In genomic region chr5:9337908-9338307, GRCh38 we compare ENCODE assay signal across 11 cellular contexts.
DNase-seq lines count a peak whose midpoint lies in the region; ATAC-seq and TF ChIP-seq lines count a peak whose summit lies in the region.
"Had no signal": no experiment of that assay in that cellular context is flagged by ENCODE, and none has a peak within 500 bp of the region (broad histone marks: within the 10 kb centered on the region; RNA-seq: fewer than 3 reads in every experiment).

No MANE protein-coding gene starts in this region.

- H3K4me3 Mint-ChIP-seq in CD8-positive, alpha-beta T cell, result no peak overlapping the region

- peak; percentile 90 for DNase-seq in EL
- DNase-seq in SK-MEL-5 (ENCODE audit: low read depth, low spot score), result peak; percentile 43
- peak; percentile 85 for DNase-seq in fibroblast of mammary gland (ENCODE audit: low read depth)
- DNase-seq in pulmonary artery endothelial cell (ENCODE audit: low read depth, low spot score), result peak; percentile 3
- no peak for DNase-seq in SIG-M5 (lab: John Stamatoyannopoulos, UW)
- DNase-seq in CD8-positive, alpha-beta T cell, result no peak
- DNase-seq: activated CD4-positive, CD25-positive, alpha-beta regulatory T cell; activated T-cell treated with anti-CD3 and anti-CD28 coated beads for 4 hours; NCI-H1048 had no signal

- no peaks in the 10 kb centered on the region for H3K36me3 ChIP-seq in CD8-positive, alpha-beta T cell (ENCODE audit: insufficient read depth, low read length)
- H3K36me3 ChIP-seq in gastroesophageal sphincter, result no peaks in the 10 kb centered on the region

- TF ChIP-seq POLR2A in gastroesophageal sphincter (IDR thresholded peaks at IDR 0.05), result no peak

- H3K4me3 ChIP-seq in fibroblast of mammary gland (ENCODE audit: control insufficient read depth, low read depth, low read length) (no peak overlapping the region), gastroesophageal sphincter (no peak overlapping the region)
- H3K4me3 ChIP-seq in CD8-positive, alpha-beta T cell (ENCODE audit: low read depth, low read length), result no peak overlapping the region

- WGBS in gastroesophageal sphincter (ENCODE audit: low coverage in 1 of 2), 2 donors, result 58% methylated on average over 2 of the region's 2 CpGs; no CpG with 5 or more reads in 1 of the 2 donors

- H3K27ac Mint-ChIP-seq in CD8-positive, alpha-beta T cell, result no peak overlapping the region

- no peak overlapping the region for H3K27ac ChIP-seq in CD8-positive, alpha-beta T cell (ENCODE audit: low read depth, low read length)
- no peak overlapping the region for H3K27ac ChIP-seq in gastroesophageal sphincter

- CTCF ChIA-PET in CD8-positive, alpha-beta T cell (lab: Charles Lee), result no interaction called here

- H3K9me3 Mint-ChIP-seq in CD8-positive, alpha-beta T cell, result peaks cover 12% of the 10 kb centered on the region

- H3K4me1 Mint-ChIP-seq in CD8-positive, alpha-beta T cell (ENCODE audit: low read depth), result no peaks in the 10 kb centered on the region

- in situ Hi-C loops in SK-MEL-5 (cut with HindIII; ENCODE audit: low pct_unique_long_range_greater_than_20kb, low sequenced_read_pairs), result no loop called here

- no peak for TF ChIP-seq EP300 in gastroesophageal sphincter (IDR thresholded peaks at IDR 0.05)

- H3K9me3 ChIP-seq in CD8-positive, alpha-beta T cell (ENCODE audit: low read length), result no peaks in the 10 kb centered on the region
- no peaks in the 10 kb centered on the region for H3K9me3 ChIP-seq in gastroesophageal sphincter

- POLR2A ChIA-PET in CD8-positive, alpha-beta T cell (lab: Charles Lee), result no interaction called here

- H3K4me1 ChIP-seq in CD8-positive, alpha-beta T cell (ENCODE audit: insufficient read depth, low read length), result no peaks in the 10 kb centered on the region
- H3K4me1 ChIP-seq in gastroesophageal sphincter, result no peaks in the 10 kb centered on the region

- no peaks in the 10 kb centered on the region for H3K27me3 ChIP-seq in CD8-positive, alpha-beta T cell (ENCODE audit: insufficient read depth, low read length)
- no peaks in the 10 kb centered on the region for H3K27me3 ChIP-seq in gastroesophageal sphincter

- TF ChIP-seq CTCF in fibroblast of mammary gland (conservative IDR thresholded peaks at IDR 0.05; ENCODE audit: control insufficient read depth, insufficient read depth, low read depth, low read length) (no peak), gastroesophageal sphincter (IDR thresholded peaks at IDR 0.05) (no peak)
- TF ChIP-seq CTCF in CD8-positive, alpha-beta T cell (IDR thresholded peaks at IDR 0.05), result no peak

- intact Hi-C loops in CD8-positive, alpha-beta T cell (cut with DNase I, micrococcal nuclease), result no loop called here

- H3K36me3 Mint-ChIP-seq in CD8-positive, alpha-beta T cell, result no peaks in the 10 kb centered on the region

- H3K27me3 Mint-ChIP-seq in CD8-positive, alpha-beta T cell (ENCODE audit: low read depth), result no peaks in the 10 kb centered on the region

- ATAC-seq in CD8-positive, alpha-beta T cell, result no peak
- no peak for ATAC-seq in gastroesophageal sphincter
- ATAC-seq in GM19023 (IDR thresholded peaks at IDR 0.05; ENCODE audit: unreplicated experiment), result no peak

Comparison
In these comparisons a context has a peak if more than half of its experiments do, and no peak if none do; other contexts are left out.
1. DNase-seq: peak in EL (single experiment), SK-MEL-5 (single experiment), fibroblast of mammary gland (single experiment) and pulmonary artery endothelial cell (single experiment); none in SIG-M5 (single experiment) and CD8-positive, alpha-beta T cell (0 of 7).